ENCODE assay signal across 14 cellular contexts in the genomic region with DNA sequence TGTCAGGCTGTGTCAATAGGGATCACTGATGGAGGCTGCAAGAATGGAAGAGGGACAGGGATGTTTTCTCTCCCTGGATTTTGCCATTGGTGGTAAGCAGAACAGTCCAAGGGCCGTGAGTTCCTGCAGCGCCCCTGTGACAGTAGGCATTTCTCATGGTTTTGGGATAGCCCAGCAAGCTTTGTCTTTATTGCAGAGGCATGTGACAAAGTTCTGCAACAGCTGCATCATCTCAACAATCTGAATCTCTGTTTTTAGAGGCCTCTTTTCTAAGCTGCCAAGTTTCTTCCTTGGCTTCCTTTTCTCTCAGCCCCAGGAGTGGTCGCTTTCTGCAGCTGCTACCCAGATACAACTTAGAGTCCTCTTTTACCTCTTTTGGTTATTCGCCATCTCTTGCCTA.
DNase-seq lines count a peak whose midpoint lies in the region; ATAC-seq and TF ChIP-seq lines count a peak whose summit lies in the region.
"Had no signal": no experiment of that assay in that cellular context is flagged by ENCODE, and none has a peak within 500 bp of the region (broad histone marks: within the 10 kb centered on the region; RNA-seq: fewer than 3 reads in every experiment).

No MANE protein-coding gene starts in this region.

- intact Hi-C loops in left ventricle myocardium superior (cut with micrococcal nuclease) = no loop called here
- intact Hi-C loops in left ventricle myocardium inferior (cut with micrococcal nuclease) = no loop called here

- H3K9me3 ChIP-seq in left ventricle myocardium inferior (replicated peaks) (peaks cover 15% of the 10 kb centered on the region), HAP-1 (no peaks in the 10 kb centered on the region)
- no peaks in the 10 kb centered on the region for H3K9me3 ChIP-seq in effector memory CD4-positive, alpha-beta T cell (ENCODE audit: control insufficient read depth, low read length)

- peaks cover 4% of the 10 kb centered on the region for H3K27me3 Mint-ChIP-seq in nephron (ENCODE audit: low read depth)
- H3K27me3 Mint-ChIP-seq: CD4-positive, CD25-positive, alpha-beta regulatory T cell; IgD-negative memory B cell had no signal

- no peaks in the 10 kb centered on the region for H3K36me3 ChIP-seq in left ventricle myocardium inferior
- no peaks in the 10 kb centered on the region for H3K36me3 ChIP-seq in HAP-1 (replicated peaks)
- H3K36me3 ChIP-seq in effector memory CD4-positive, alpha-beta T cell (ENCODE audit: control insufficient read depth, insufficient read depth, low read length) = no peaks in the 10 kb centered on the region
- H3K36me3 ChIP-seq: BLaER1 treated with 17β-estradiol and CSF1 and Interleukin-3, amounts not matched to agents 10 nM and 100 nM had no signal

- H3K4me3 Mint-ChIP-seq in nephron = no peak overlapping the region
- H3K4me3 Mint-ChIP-seq: CD4-positive, CD25-positive, alpha-beta regulatory T cell; H9; IgD-negative memory B cell had no signal

- in situ Hi-C loops in HAP-1 (cut with MboI; ENCODE audit: low sequenced_read_pairs) = no loop called here

- peaks cover 10% of the 10 kb centered on the region for H3K9me3 Mint-ChIP-seq in nephron

- H3K4me1 ChIP-seq in left ventricle myocardium inferior (no peaks in the 10 kb centered on the region), HAP-1 (no peaks in the 10 kb centered on the region)
- H3K4me1 ChIP-seq in effector memory CD4-positive, alpha-beta T cell (ENCODE audit: control insufficient read depth, insufficient read depth, low read length, poor library complexity, severe bottlenecking) = no peaks in the 10 kb centered on the region
- H3K4me1 ChIP-seq: BLaER1 treated with 17β-estradiol and CSF1 and Interleukin-3, amounts not matched to agents 10 nM and 100 nM had no signal

- TF ChIP-seq CTCF in left ventricle myocardium inferior (IDR thresholded peaks at IDR 0.05; ENCODE audit: borderline replicate concordance) = no peak
- TF ChIP-seq CTCF in nephron (IDR thresholded peaks at IDR 0.05; ENCODE audit: unreplicated experiment in 3 of 3) = no peak

- ATAC-seq in left ventricle myocardium superior = peak; percentile 32

- DNase-seq in left ventricle myocardium superior = no peak
- no peak for DNase-seq in left ventricle myocardium inferior
- peak; percentile 24 for DNase-seq in left kidney (ENCODE audit: low read depth, low spot score)
- DNase-seq in NCI-H2227 (lab: John Stamatoyannopoulos, UW; ENCODE audit: unreplicated experiment) = no peak
- no peak for DNase-seq in HAP-1 (ENCODE audit: low spot score in 2 of 2)
- no peak for DNase-seq in effector memory CD4-positive, alpha-beta T cell
- DNase-seq: ACHN; CD4-positive, CD25-positive, alpha-beta regulatory T cell; DMS53; GM23248; H9 had no signal

- peak overlapping the region in 2 of 3 experiments; percentile 77 to 80 for H3K27ac Mint-ChIP-seq in nephron
- H3K27ac Mint-ChIP-seq: CD4-positive, CD25-positive, alpha-beta regulatory T cell; H9 had no signal

- H3K27me3 ChIP-seq in left ventricle myocardium inferior (ENCODE audit: low read depth) (peaks cover 6% of the 10 kb centered on the region), HAP-1 (ENCODE audit: low read depth) (no peaks in the 10 kb centered on the region)
- no peaks in the 10 kb centered on the region for H3K27me3 ChIP-seq in effector memory CD4-positive, alpha-beta T cell (replicated peaks; ENCODE audit: control insufficient read depth, insufficient read depth, low read length, poor library complexity, severe bottlenecking)
- H3K27me3 ChIP-seq: BLaER1 treated with 17β-estradiol and CSF1 and Interleukin-3, amounts not matched to agents 10 nM and 100 nM had no signal

- H3K27ac ChIP-seq in left ventricle myocardium inferior (replicated peaks) = no peak overlapping the region
- no peak overlapping the region for H3K27ac ChIP-seq in effector memory CD4-positive, alpha-beta T cell (ENCODE audit: insufficient read depth, low read length, poor library complexity, severe bottlenecking)
- H3K27ac ChIP-seq: BLaER1 treated with 17β-estradiol and CSF1 and Interleukin-3, amounts not matched to agents 10 nM and 100 nM; GM23248 had no signal

- peaks cover 22% of the 10 kb centered on the region for H3K4me1 Mint-ChIP-seq in nephron
- H3K4me1 Mint-ChIP-seq: CD4-positive, CD25-positive, alpha-beta regulatory T cell; H9; IgD-negative memory B cell had no signal

- no peaks in the 10 kb centered on the region for H3K36me3 Mint-ChIP-seq in nephron (ENCODE audit: low read depth)
- H3K36me3 Mint-ChIP-seq: CD4-positive, CD25-positive, alpha-beta regulatory T cell; IgD-negative memory B cell had no signal

- H3K4me3 ChIP-seq in left ventricle myocardium inferior (no peak overlapping the region), HAP-1 (no peak overlapping the region)
- no peak overlapping the region for H3K4me3 ChIP-seq in effector memory CD4-positive, alpha-beta T cell (ENCODE audit: insufficient read depth, low read depth, low read length, poor library complexity, severe bottlenecking)
- H3K4me3 ChIP-seq: BLaER1 treated with 17β-estradiol and CSF1 and Interleukin-3, amounts not matched to agents 10 nM and 100 nM; GM23248 had no signal
